8 cellular contexts compared by ENCODE assay signal in genomic region chr6:122610690-122611455, GRCh38. TPM values are rescaled to one million over a fixed set of nuclear protein-coding genes. Genes with fewer than 3 reads are reported as not detected.
A peak's percentile ranks its signal among the peaks of the same experiment; 100 is the strongest.
DNase-seq lines count a peak whose midpoint lies in the region; ATAC-seq lines count a peak whose summit lies in the region.

No MANE protein-coding gene starts in this region.

- peaks cover 3% of the 10 kb centered on the region for H3K9me3 Mint-ChIP-seq in memory B cell

- H3K4me3 Mint-ChIP-seq in memory B cell, result peak overlapping the region; percentile 92

- H3K4me1 Mint-ChIP-seq in memory B cell, result peaks cover 15% of the 10 kb centered on the region

- H3K9ac ChIP-seq in subcutaneous abdominal adipose tissue (ENCODE audit: low read length in 5 of 5), result peak overlapping the region in 3 of 5 donors; percentile 49 to 79 (median 73)

- H3K27ac Mint-ChIP-seq in memory B cell, result no peak overlapping the region

- H3K4me3 ChIP-seq in effector memory CD4-positive, alpha-beta T cell (ENCODE audit: insufficient read depth, low read depth, low read length, poor library complexity, severe bottlenecking), result peak overlapping the region; percentile 45
- peak overlapping the region; percentile 77 to 93 (median 82) for H3K4me3 ChIP-seq in subcutaneous abdominal adipose tissue (ENCODE audit: low read depth in 1 of 5, low read length in 5 of 5)

- H3K4me1 ChIP-seq in effector memory CD4-positive, alpha-beta T cell (ENCODE audit: control insufficient read depth, insufficient read depth, low read length, poor library complexity, severe bottlenecking), result peaks cover 14% of the 10 kb centered on the region
- peaks cover 3 to 20% (median 18%) of the 10 kb centered on the region in 5 donors for H3K4me1 ChIP-seq in subcutaneous abdominal adipose tissue (ENCODE audit: control insufficient read depth in 5 of 5, insufficient read depth in 5 of 5, low read length in 5 of 5)

- DNase-seq in ELR (ENCODE audit: low read depth), result peak; percentile 61
- DNase-seq in HT-29 (ENCODE audit: low spot score), result peak; percentile 78
- peak; percentile 14 to 25 for DNase-seq in SW 1271 (lab: John Stamatoyannopoulos, UW)
- DNase-seq in effector memory CD4-positive, alpha-beta T cell, result no peak
- peak; percentile 2 to 27 for DNase-seq in memory B cell (ENCODE audit: low spot score in 2 of 2)
- no peak for DNase-seq in effector CD4-positive, alpha-beta T cell

- peaks cover 9% of the 10 kb centered on the region for H3K27me3 Mint-ChIP-seq in memory B cell

- no peak overlapping the region for H3K27ac ChIP-seq in effector memory CD4-positive, alpha-beta T cell (ENCODE audit: insufficient read depth, low read length, poor library complexity, severe bottlenecking)
- no peak overlapping the region for H3K27ac ChIP-seq in subcutaneous abdominal adipose tissue (ENCODE audit: low read depth, low read length)

- H3K36me3 ChIP-seq in effector memory CD4-positive, alpha-beta T cell (ENCODE audit: control insufficient read depth, insufficient read depth, low read length), result no peaks in the 10 kb centered on the region
- H3K36me3 ChIP-seq in subcutaneous abdominal adipose tissue (ENCODE audit: control insufficient read depth in 5 of 5, insufficient read depth in 5 of 5, low read length in 5 of 5), result no peaks in the 10 kb centered on the region

- no peaks in the 10 kb centered on the region for H3K9me3 ChIP-seq in effector memory CD4-positive, alpha-beta T cell (ENCODE audit: control insufficient read depth, low read length)
- H3K9me3 ChIP-seq in subcutaneous abdominal adipose tissue (ENCODE audit: control insufficient read depth in 5 of 5, low read length in 5 of 5), result no peaks in the 10 kb centered on the region

- peaks cover 11% of the 10 kb centered on the region for H3K27me3 ChIP-seq in effector memory CD4-positive, alpha-beta T cell (replicated peaks; ENCODE audit: control insufficient read depth, insufficient read depth, low read length, poor library complexity, severe bottlenecking)
- peaks cover 0 to 4% (median 0%) of the 10 kb centered on the region in 5 donors for H3K27me3 ChIP-seq in subcutaneous abdominal adipose tissue (ENCODE audit: control insufficient read depth in 5 of 5, insufficient read depth in 4 of 5, low read length in 5 of 5)

- no peaks in the 10 kb centered on the region for H3K36me3 Mint-ChIP-seq in memory B cell

- peak; percentile 35 for ATAC-seq in GM21447 (IDR thresholded peaks at IDR 0.05; ENCODE audit: unreplicated experiment)
- no peak for ATAC-seq in memory B cell (ENCODE audit: low read depth)

RNA-seq across cellular contexts. Expression of gene PKIB, which starts 0.7 kb away (rescaled TPM):
- 5.8 and 6.1 TPM in 2 replicates for total RNA-seq in HT-29 (2014; rRNA removed; shearing (Covaris generic))

Comparison
In these comparisons a context has a peak if more than half of its experiments do, and no peak if none do; other contexts are left out.
1. DNase-seq: peak in ELR (single experiment), HT-29 (single experiment), SW 1271 (2 of 2) and memory B cell (2 of 2); none in effector memory CD4-positive, alpha-beta T cell (0 of 3) and effector CD4-positive, alpha-beta T cell (single experiment).